9 cellular contexts compared by ENCODE assay signal in genomic region chr11:86063536-86063935, GRCh38. TPM values are rescaled to one million over a fixed set of nuclear protein-coding genes. Genes with fewer than 3 reads are reported as not detected.
A peak's percentile ranks its signal among the peaks of the same experiment; 100 is the strongest.
DNase-seq lines count a peak whose midpoint lies in the region; ATAC-seq, FAIRE-seq and TF ChIP-seq lines count a peak whose summit lies in the region.
"Had no signal": no experiment of that assay in that cellular context is flagged by ENCODE, and none has a peak within 500 bp of the region (broad histone marks: within the 10 kb centered on the region; RNA-seq: fewer than 3 reads in every experiment).

No MANE protein-coding gene starts in this region.

- H3K4me1 ChIP-seq in DND-41 (ENCODE audit: insufficient read depth, low read length) (peaks cover 32% of the 10 kb centered on the region), endocrine pancreas (ENCODE audit: control insufficient read depth, insufficient read depth, low read length) (peaks cover 22% of the 10 kb centered on the region), psoas muscle (peaks cover 69% of the 10 kb centered on the region)

- no peaks in the 10 kb centered on the region for H3K27me3 ChIP-seq in DND-41 (ENCODE audit: insufficient read depth, low read length, poor library complexity)
- H3K27me3 ChIP-seq in endocrine pancreas (ENCODE audit: control insufficient read depth, insufficient read depth, low read length) = no peaks in the 10 kb centered on the region
- H3K27me3 ChIP-seq in psoas muscle (ENCODE audit: insufficient read depth in 3 of 3, low read length in 2 of 3) = no peaks in the 10 kb centered on the region

- no peak for TF ChIP-seq CTCF in DND-41 (IDR thresholded peaks at IDR 0.05; ENCODE audit: borderline replicate concordance, extremely low read depth, low read length, poor library complexity, severe bottlenecking)
- no peak for TF ChIP-seq CTCF in psoas muscle (IDR thresholded peaks at IDR 0.05)

- intact Hi-C loops in psoas muscle (cut with DNase I) = loop anchor here in 1 of 2 donors (10.0 kb wide), 1 partner anchor 49 kb away; no protein-coding TSS in a partner anchor

- H3K4me3 ChIP-seq in DND-41 (ENCODE audit: low read depth in 1 of 2, low read length in 2 of 2) (no peak overlapping the region), endocrine pancreas (ENCODE audit: control insufficient read depth, insufficient read depth, low read length) (peak overlapping the region; percentile 34), psoas muscle (peak overlapping the region; percentile 96)

- FAIRE-seq in RCC 7860 (lab: Jason Lieb, UNC) = no peak

- H3K27ac ChIP-seq in DND-41 (ENCODE audit: low read length) (no peak overlapping the region), psoas muscle (peak overlapping the region; percentile 98)

- H3K36me3 ChIP-seq in DND-41 (ENCODE audit: insufficient read depth, low read length) (no peaks in the 10 kb centered on the region; the same call in 1 of the 2 replicates), endocrine pancreas (ENCODE audit: control insufficient read depth, insufficient read depth, low read length) (no peaks in the 10 kb centered on the region), psoas muscle (ENCODE audit: insufficient read depth in 1 of 2, low read depth in 1 of 2) (no peaks in the 10 kb centered on the region)

- no peak for ATAC-seq in DND-41 (ENCODE audit: insufficient read depth, low read depth)
- no peak for ATAC-seq in psoas muscle
- no peak for ATAC-seq in GM18858 (IDR thresholded peaks at IDR 0.05; ENCODE audit: unreplicated experiment)

- 59 to 64% (median 64%) methylated on average over 1 of the region's 1 CpG for WGBS in psoas muscle, 3 donors

- H2AFZ ChIP-seq in DND-41 (ENCODE audit: low read depth, low read length) = no peak overlapping the region

- H3K79me2 ChIP-seq in DND-41 (ENCODE audit: insufficient read depth, low read length) = peaks cover 100% of the 10 kb centered on the region

- peak overlapping the region; percentile 25; the same call in 1 of the 2 replicates for H3K4me2 ChIP-seq in DND-41 (ENCODE audit: insufficient read depth, low read length)

- H3K9ac ChIP-seq in DND-41 (ENCODE audit: low read depth, low read length) (no peak overlapping the region), endocrine pancreas (ENCODE audit: control insufficient read depth, insufficient read depth, low read length) (no peak overlapping the region)

- DNase-seq in DND-41 (no peak), RCC 7860 (ENCODE audit: low spot score) (peak; percentile 12), psoas muscle (no peak), NCI-H2081 (lab: John Stamatoyannopoulos, UW) (no peak), NCI-H146 treated with DMSO at 0.1 percent for 48 hours (lab: John Stamatoyannopoulos, UW; ENCODE audit: unreplicated experiment) (no peak)
- DNase-seq in activated effector memory CD4-positive, alpha-beta T cell treated with Interleukin-2 at 50 U/mL for 16 hours = no peak
- DNase-seq: activated naive CD4-positive, alpha-beta T cell treated with anti-CD3 and anti-CD28 coated beads, Interleukin-2, amount 50 U/mL, for 16 hours had no signal

- H4K20me1 ChIP-seq in DND-41 (ENCODE audit: insufficient read depth, low read length) = peaks cover 76% of the 10 kb centered on the region

- H3K9me3 ChIP-seq in DND-41 (ENCODE audit: insufficient read depth, low read length, severe bottlenecking) = no peaks in the 10 kb centered on the region
- no peaks in the 10 kb centered on the region for H3K9me3 ChIP-seq in endocrine pancreas (ENCODE audit: control insufficient read depth, low read length)
- no peaks in the 10 kb centered on the region for H3K9me3 ChIP-seq in psoas muscle

RNA-seq across cellular contexts. Expression of gene PICALM, which starts 5.3 kb away (rescaled TPM):
- 100 to 1,000 TPM in 3 of 4 donors, 10 to 100 TPM in 1; 79.8 to 123 (median 115) TPM for total RNA-seq in psoas muscle
- polyA plus RNA-seq in psoas muscle = 10 to 100 TPM; 42.0 to 89.1 (median 60.9) TPM

Comparison
In these comparisons a context has a peak if more than half of its experiments do, and no peak if none do; other contexts are left out.
1. H3K4me3 ChIP-seq: peak in endocrine pancreas (single experiment) and psoas muscle (single experiment); none in DND-41 (0 of 2).